ENCODE assay signal across 2 cellular contexts in genomic region chr1:208054485-208054884, GRCh38.
TF ChIP-seq lines count a peak whose summit lies in the region.

No MANE protein-coding gene starts in this region.

TF ChIP-seq in HEK293, 187 proteins besides CTCF, POLR2A, EP300 and RAD21 (continued from another document):
- TF ChIP-seq ZNF26 (tag by site-specific recombination; IDR thresholded peaks at IDR 0.05) (no peak), ZNF184 (tag by site-specific recombination; IDR thresholded peaks at IDR 0.05) (no peak), ZNF169 (tag by site-specific recombination; IDR thresholded peaks at IDR 0.05) (no peak), YY1 (tag by site-specific recombination; IDR thresholded peaks at IDR 0.05) (peak; percentile 10; the same call in 1 of the 2 replicates), GFI1B (tag by site-specific recombination; IDR thresholded peaks at IDR 0.05) (no peak)

TF ChIP-seq in K562, 482 proteins besides CTCF, POLR2A, EP300 and RAD21 (continued from another document):
- TF ChIP-seq ATF6 (CRISPR knock-in tag; IDR thresholded peaks at IDR 0.05) = no peak
- TF ChIP-seq MCM2 (IDR thresholded peaks at IDR 0.05; ENCODE audit: low read depth) = no peak
- 0 out of 2 replicates have a peak, but pooled peaks have one; percentile 25 for TF ChIP-seq ADNP (tag; IDR thresholded peaks at IDR 0.05)
- no peak for TF ChIP-seq NR2F6 (CRISPR knock-in tag; IDR thresholded peaks at IDR 0.05)
- TF ChIP-seq CSDE1 (IDR thresholded peaks at IDR 0.05) = no peak
- no peak for TF ChIP-seq ZNF23 (CRISPR knock-in tag; IDR thresholded peaks at IDR 0.05)
- TF ChIP-seq ZNF655 (CRISPR knock-in tag; IDR thresholded peaks at IDR 0.05) = no peak
- peak; percentile 88 for TF ChIP-seq ZFP36 (IDR thresholded peaks at IDR 0.05; ENCODE audit: low read depth, low read length, partially characterized antibody)
- no peak for TF ChIP-seq NFIX (CRISPR knock-in tag; IDR thresholded peaks at IDR 0.05; ENCODE audit: low read depth)
- no peak for TF ChIP-seq E2F6 (IDR thresholded peaks at IDR 0.05; ENCODE audit: borderline replicate concordance in 1 of 2, extremely low read depth in 1 of 2, insufficient read depth in 1 of 2, insufficient read length in 1 of 2, low read depth in 1 of 2, low read length in 1 of 2, poor library complexity in 1 of 2, severe bottlenecking in 1 of 2)
- peak; percentile 82; the same call in 1 of the 2 replicates for TF ChIP-seq SMARCA5 (IDR thresholded peaks at IDR 0.05)
- peak; percentile 38; the same call in 1 of the 2 replicates for TF ChIP-seq CBX1 (IDR thresholded peaks at IDR 0.05; ENCODE audit: low read depth)
- no peak for TF ChIP-seq ZNF398 (CRISPR knock-in tag; IDR thresholded peaks at IDR 0.05)
- no peak for TF ChIP-seq SOX6 (IDR thresholded peaks at IDR 0.05)
- no peak for TF ChIP-seq CHAMP1 (IDR thresholded peaks at IDR 0.05)
- no peak for TF ChIP-seq ZNF280B (CRISPR knock-in tag; IDR thresholded peaks at IDR 0.05)
- peak; percentile 83 for TF ChIP-seq BCOR (IDR thresholded peaks at IDR 0.05)
- TF ChIP-seq ZNF277 (CRISPR knock-in tag; IDR thresholded peaks at IDR 0.05; ENCODE audit: borderline replicate concordance) = no peak
- no peak for TF ChIP-seq ZNF507 (tag; conservative IDR thresholded peaks at IDR 0.05)
- TF ChIP-seq KDM1A (IDR thresholded peaks at IDR 0.05) = peak; percentile 68 to 73
- TF ChIP-seq ZNF449 (CRISPR knock-in tag; IDR thresholded peaks at IDR 0.05) = no peak
- peak; percentile 82 for TF ChIP-seq RBM25 (IDR thresholded peaks at IDR 0.05; ENCODE audit: low read depth, low read length, severe bottlenecking)
